8 cellular contexts compared by ENCODE assay signal in the genomic region with DNA sequence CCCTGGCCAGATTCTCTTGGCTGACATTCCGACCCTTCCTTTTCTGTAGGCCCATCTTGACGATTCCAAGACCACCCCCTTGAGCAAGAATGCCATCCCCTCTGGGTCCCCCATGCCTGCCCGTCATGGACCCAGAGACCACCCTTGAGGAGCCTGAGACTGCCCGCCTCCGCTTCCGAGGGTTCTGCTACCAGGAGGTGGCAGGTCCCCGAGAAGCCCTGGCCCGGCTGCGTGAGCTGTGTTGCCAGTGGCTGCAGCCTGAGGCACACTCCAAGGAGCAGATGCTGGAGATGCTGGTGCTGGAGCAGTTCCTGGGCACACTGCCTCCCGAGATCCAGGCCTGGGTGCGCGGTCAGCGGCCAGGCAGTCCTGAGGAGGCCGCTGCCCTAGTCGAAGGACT. TPM values are rescaled to one million over a fixed set of nuclear protein-coding genes. Genes with fewer than 3 reads are reported as not detected.
DNase-seq lines count a peak whose midpoint lies in the region; ATAC-seq and TF ChIP-seq lines count a peak whose summit lies in the region.

No MANE protein-coding gene starts in this region.

- no TSS peak for BruUV-seq in PC-3 (replicated peaks; lab: Mats Ljungman, UMichigan)

- no peaks in the 10 kb centered on the region for H3F3A ChIP-seq in PC-3 (ENCODE audit: low read length, unreplicated experiment)

- CTCF ChIA-PET in CD4-positive, alpha-beta T cell (lab: Charles Lee) = no interaction called here
- CTCF ChIA-PET in PC-3 (lab: Charles Lee) = no interaction called here

- H3K36me3 ChIP-seq in PC-3 (ENCODE audit: low read depth, low read length) (peaks cover 2% of the 10 kb centered on the region; the same call in 1 of the 2 replicates), esophagus muscularis mucosa (peaks cover 15 to 62% (median 45%) of the 10 kb centered on the region in 4 donors), parathyroid adenoma (ENCODE audit: control insufficient read depth, insufficient read depth, low read length) (no peaks in the 10 kb centered on the region), aorta (ENCODE audit: control insufficient read depth in 1 of 2, insufficient read depth in 2 of 2, low read length in 1 of 2) (no peaks in the 10 kb centered on the region)

- no peak for TF ChIP-seq CTCF in CD4-positive, alpha-beta T cell (IDR thresholded peaks at IDR 0.05)
- no peak for TF ChIP-seq CTCF in PC-3 (conservative IDR thresholded peaks at IDR 0.05; ENCODE audit: low read depth, low read length)
- no peak for TF ChIP-seq CTCF in esophagus muscularis mucosa (IDR thresholded peaks at IDR 0.05)
- no peak for TF ChIP-seq CTCF in parathyroid adenoma (IDR thresholded peaks at IDR 0.05)

- no peaks in the 10 kb centered on the region for H4K20me1 ChIP-seq in PC-3 (ENCODE audit: low read length)

- no peak overlapping the region for H3K9ac ChIP-seq in PC-3 (ENCODE audit: low read length)
- no peak overlapping the region for H3K9ac ChIP-seq in parathyroid adenoma

- intact Hi-C loops in CD4-positive, alpha-beta T cell (cut with DNase I, micrococcal nuclease) = loop anchor here (2.0 to 5.0 kb wide), 5 partner anchors 22 to 150 kb away; a partner anchor contains a TSS
- intact Hi-C loops in PC-3 (cut with micrococcal nuclease) = no loop called here
- intact Hi-C loops in esophagus muscularis mucosa (cut with DNase I) = no loop called here
- intact Hi-C loops in aorta (cut with DNase I) = no loop called here

- no peaks in the 10 kb centered on the region for H3K79me2 ChIP-seq in PC-3 (ENCODE audit: low read length)
- no peaks in the 10 kb centered on the region for H3K79me2 ChIP-seq in parathyroid adenoma

- H3K27ac ChIP-seq in CD4-positive, alpha-beta T cell (ENCODE audit: low read depth, low read length) = no peak overlapping the region
- no peak overlapping the region for H3K27ac ChIP-seq in PC-3 (ENCODE audit: low read length)
- peak overlapping the region; percentile 84 to 96 (median 90) for H3K27ac ChIP-seq in esophagus muscularis mucosa (replicated peaks in 1 of 4)
- peak overlapping the region; percentile 91 for H3K27ac ChIP-seq in parathyroid adenoma
- no peak overlapping the region for H3K27ac ChIP-seq in aorta (ENCODE audit: low read depth in 1 of 2, low read length in 2 of 2)

- peak overlapping the region; percentile 90 for H3K4me3 Mint-ChIP-seq in CD4-positive, alpha-beta T cell

- TF ChIP-seq EP300 in esophagus muscularis mucosa (IDR thresholded peaks at IDR 0.05) = no peak

- no peaks in the 10 kb centered on the region for H3K9me2 ChIP-seq in PC-3 (replicated peaks; ENCODE audit: low read length)

- H3K27me3 ChIP-seq in CD4-positive, alpha-beta T cell (ENCODE audit: control insufficient read depth, insufficient read depth, low read length) = no peaks in the 10 kb centered on the region
- H3K27me3 ChIP-seq in PC-3 (ENCODE audit: low read length) (no peaks in the 10 kb centered on the region), esophagus muscularis mucosa (no peaks in the 10 kb centered on the region), parathyroid adenoma (ENCODE audit: control insufficient read depth, insufficient read depth, low read length) (no peaks in the 10 kb centered on the region), aorta (ENCODE audit: control insufficient read depth in 1 of 2, insufficient read depth in 2 of 2, low read length in 1 of 2) (no peaks in the 10 kb centered on the region)

- peak overlapping the region; percentile 93 for H3K4me2 ChIP-seq in PC-3 (ENCODE audit: low read length)
- peak overlapping the region; percentile 89 for H3K4me2 ChIP-seq in parathyroid adenoma (ENCODE audit: low read length)

- ATAC-seq in CD4-positive, alpha-beta T cell (ENCODE audit: poor library complexity) = no peak
- ATAC-seq in PC-3 = no peak
- ATAC-seq in HG02588 (IDR thresholded peaks at IDR 0.05; ENCODE audit: unreplicated experiment) = no peak
- no peak for ATAC-seq in aorta (ENCODE audit: low FRiP score)

- WGBS in esophagus muscularis mucosa = 69% methylated on average over 4 of the region's 15 CpGs
- whole genome bisulfite sequencing in aorta, 2 donors = 81 to 83% methylated on average over 15 of the region's 15 CpGs

- H3K4me3 ChIP-seq in PC-3 (ENCODE audit: low read length) (peak overlapping the region; percentile 72; the same call in 1 of the 2 replicates), esophagus muscularis mucosa (peak overlapping the region in 2 of 4 donors; percentile 73 to 74), parathyroid adenoma (ENCODE audit: low read depth, low read length) (peak overlapping the region; percentile 95), aorta (ENCODE audit: low read length in 2 of 2) (no peak overlapping the region)

- H3K9me3 Mint-ChIP-seq in CD4-positive, alpha-beta T cell = no peaks in the 10 kb centered on the region

- no peaks in the 10 kb centered on the region for H3K9me3 ChIP-seq in CD4-positive, alpha-beta T cell (ENCODE audit: control insufficient read depth, low read length)
- H3K9me3 ChIP-seq in PC-3 (ENCODE audit: low read length) (no peaks in the 10 kb centered on the region), esophagus muscularis mucosa (no peaks in the 10 kb centered on the region), parathyroid adenoma (ENCODE audit: control insufficient read depth, low read length) (no peaks in the 10 kb centered on the region), aorta (ENCODE audit: control insufficient read depth, low read length) (no peaks in the 10 kb centered on the region)

- H3K4me1 Mint-ChIP-seq in CD4-positive, alpha-beta T cell (ENCODE audit: low read depth) = peaks cover 23% of the 10 kb centered on the region

- no peaks in the 10 kb centered on the region for H3K27me3 Mint-ChIP-seq in CD4-positive, alpha-beta T cell

- no peak for TF ChIP-seq POLR2A in esophagus muscularis mucosa (IDR thresholded peaks at IDR 0.05; ENCODE audit: low read depth)

- POLR2A ChIA-PET in CD4-positive, alpha-beta T cell (lab: Charles Lee) = no interaction called here
- POLR2A ChIA-PET in PC-3 (lab: Charles Lee; ENCODE audit: unreplicated experiment) = interaction anchor here (0.6 kb wide), 1 partner anchor 89 kb away, joined by 4 read pairs; no protein-coding TSS in a partner anchor

- H3K36me3 Mint-ChIP-seq in CD4-positive, alpha-beta T cell (ENCODE audit: low read depth) = peaks cover 19% of the 10 kb centered on the region

- DNase-seq in CD4-positive, alpha-beta T cell = no peak
- DNase-seq in PC-3 (no peak), esophagus muscularis mucosa (ENCODE audit: extremely low spot score) (no peak), SKM-1 (lab: John Stamatoyannopoulos, UW; ENCODE audit: unreplicated experiment) (no peak), aorta (no peak), amniotic stem cell (lab: John Stamatoyannopoulos, UW) (no peak)

- peaks cover 20% of the 10 kb centered on the region for H3K4me1 ChIP-seq in PC-3 (ENCODE audit: insufficient read depth, low read length)
- peaks cover 18 to 29% (median 23%) of the 10 kb centered on the region in 4 donors for H3K4me1 ChIP-seq in esophagus muscularis mucosa
- peaks cover 16% of the 10 kb centered on the region for H3K4me1 ChIP-seq in parathyroid adenoma
- no peaks in the 10 kb centered on the region for H3K4me1 ChIP-seq in aorta (ENCODE audit: control insufficient read depth in 1 of 2, insufficient read depth in 2 of 2, low read length in 2 of 2)

- H3K27ac Mint-ChIP-seq in CD4-positive, alpha-beta T cell = peak overlapping the region; percentile 95

- H2AFZ ChIP-seq in PC-3 (ENCODE audit: low read length) (no peak overlapping the region), parathyroid adenoma (peak overlapping the region; percentile 89)

RNA-seq across cellular contexts. Expression of a gene that starts 1.0 kb away (rescaled TPM):
- 10 to 100 TPM; 13.6 to 14.6 TPM for total RNA-seq in CD4-positive, alpha-beta T cell
- total RNA-seq in PC-3 (2014; rRNA removed) = 8.9 and 13.4 TPM in 2 replicates
- total RNA-seq in esophagus muscularis mucosa = 10 to 100 TPM; 13.7 to 20.4 (median 17.0) TPM
- 1 to 10 TPM; 6.4 to 9.9 TPM for total RNA-seq in aorta
- 10 to 100 TPM; 10.4 to 26.1 TPM for polyA plus RNA-seq in aorta

RNA-seq across cellular contexts. Expression of a gene that starts 10.2 kb away (rescaled TPM):
- total RNA-seq in CD4-positive, alpha-beta T cell = 10 to 100 TPM; 24.3 to 25.2 TPM
- total RNA-seq in PC-3 (2014; rRNA removed) (14.8 and 15.9 TPM in 2 replicates), esophagus muscularis mucosa (10 to 100 TPM; 12.9 to 21.8 (median 15.6) TPM), aorta (10 to 100 TPM; 10.8 to 14.1 TPM)
- polyA plus RNA-seq in aorta = 1 to 10 TPM; 2.3 to 4.6 TPM

RNA-seq across cellular contexts. Expression of a gene that starts 25.7 kb away (rescaled TPM):
- total RNA-seq in CD4-positive, alpha-beta T cell = 1 to 10 TPM; 6.3 to 7.6 TPM
- total RNA-seq in PC-3 (2014; rRNA removed) (11.2 and 12.8 TPM in 2 replicates), esophagus muscularis mucosa (1 to 10 TPM; 7.1 to 9.7 (median 8.3) TPM), aorta (1 to 10 TPM; 4.6 to 5.7 TPM)
- 1 to 10 TPM; 1.5 to 2.3 TPM for polyA plus RNA-seq in aorta

RNA-seq across cellular contexts. Expression of a gene that starts 34.7 kb away (rescaled TPM):
- 1 to 10 TPM; 3.5 to 4.8 TPM for total RNA-seq in CD4-positive, alpha-beta T cell
- total RNA-seq in PC-3 (2014; rRNA removed) (56.2 and 56.8 TPM in 2 replicates), esophagus muscularis mucosa (10 to 100 TPM in 1 of 4 donors, 1 to 10 TPM in 3; 3.8 to 10.8 (median 4.6) TPM), aorta (1 to 10 TPM; 8.1 to 9.8 TPM)
- 10 to 100 TPM; 12.5 to 24.6 TPM for polyA plus RNA-seq in aorta

RNA-seq across cellular contexts. Expression of a gene that starts 37.2 kb away (rescaled TPM):
- total RNA-seq in CD4-positive, alpha-beta T cell = 1 to 10 TPM; 1.0 to 1.4 TPM
- total RNA-seq in PC-3 (2014; rRNA removed) = not detected in 2 replicates
- total RNA-seq in esophagus muscularis mucosa = 1 to 10 TPM; 3.7 to 6.7 (median 4.5) TPM
- total RNA-seq in aorta = 1 to 10 TPM; 4.5 to 5.4 TPM
- polyA plus RNA-seq in aorta = 1 to 10 TPM in 1 of 2 donors, under 1 TPM in 1; 0.38 to 1.4 TPM

Comparison
In these comparisons a context has a peak if more than half of its experiments do, and no peak if none do; other contexts are left out.
1. H3K27ac ChIP-seq: peak in esophagus muscularis mucosa (4 of 4) and parathyroid adenoma (single experiment); none in CD4-positive, alpha-beta T cell (single experiment), PC-3 (single experiment) and aorta (0 of 2).
2. H3K4me3 ChIP-seq: peak in PC-3 (single experiment) and parathyroid adenoma (single experiment); none in aorta (0 of 2).
3. intact Hi-C loops: an anchor here in CD4-positive, alpha-beta T cell (2.0 to 5.0 kb wide); none called in PC-3, esophagus muscularis mucosa and aorta.